Comparison of ENCODE assay signal across 1 cellular context in the genomic region with DNA sequence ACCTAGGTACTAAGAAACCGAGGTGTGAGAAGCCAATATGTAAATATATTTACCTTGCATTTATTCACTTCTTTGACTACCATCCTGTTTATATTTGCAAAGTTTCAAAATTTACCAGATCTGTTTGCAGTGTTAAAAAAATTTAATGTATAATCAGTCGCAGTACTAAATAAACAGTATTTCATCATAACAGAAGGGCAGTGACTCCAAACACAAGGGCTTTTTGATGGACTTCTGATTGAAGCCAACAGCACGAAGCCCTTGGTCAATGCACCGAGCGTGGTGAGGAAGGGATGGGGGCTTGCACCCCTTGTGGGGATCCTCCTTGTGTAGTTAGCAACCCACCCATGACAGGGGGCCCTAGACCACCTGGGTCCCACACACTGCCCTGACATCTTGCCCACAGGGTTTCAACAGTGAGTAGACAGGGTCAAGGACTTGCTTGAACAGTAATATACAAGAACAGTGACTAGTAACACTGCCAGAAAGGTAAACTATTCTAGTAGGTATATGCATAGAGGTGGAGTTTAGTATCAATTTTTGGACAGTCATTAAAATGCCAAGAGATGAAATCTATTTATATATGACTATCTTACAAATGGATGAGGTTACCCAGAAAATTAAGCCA.
TF ChIP-seq lines count a peak whose summit lies in the region.

No MANE protein-coding gene starts in this region.

TF ChIP-seq in HepG2, 621 proteins besides CTCF, POLR2A, EP300 and RAD21 (continued from another document):
- peak; percentile 72 for TF ChIP-seq FOXA3 (CRISPR knock-in tag; IDR thresholded peaks at IDR 0.05)
- TF ChIP-seq NCOA2 (CRISPR knock-in tag; IDR thresholded peaks at IDR 0.05): 0 out of 2 replicates have a peak, but pooled peaks have one; percentile 35
- 0 out of 2 replicates have a peak, but pooled peaks have one; percentile 24 for TF ChIP-seq SAP130 (CRISPR knock-in tag; IDR thresholded peaks at IDR 0.05; ENCODE audit: low read depth)
- TF ChIP-seq, protein P1, sequence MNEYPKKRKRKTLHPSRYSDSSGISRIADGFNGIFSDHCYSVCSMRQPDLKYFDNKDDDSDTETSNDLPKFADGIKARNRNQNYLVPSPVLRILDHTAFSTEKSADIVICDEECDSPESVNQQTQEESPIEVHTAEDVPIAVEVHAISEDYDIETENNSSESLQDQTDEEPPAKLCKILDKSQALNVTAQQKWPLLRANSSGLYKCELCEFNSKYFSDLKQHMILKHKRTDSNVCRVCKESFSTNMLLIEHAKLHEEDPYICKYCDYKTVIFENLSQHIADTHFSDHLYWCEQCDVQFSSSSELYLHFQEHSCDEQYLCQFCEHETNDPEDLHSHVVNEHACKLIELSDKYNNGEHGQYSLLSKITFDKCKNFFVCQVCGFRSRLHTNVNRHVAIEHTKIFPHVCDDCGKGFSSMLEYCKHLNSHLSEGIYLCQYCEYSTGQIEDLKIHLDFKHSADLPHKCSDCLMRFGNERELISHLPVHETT (CRISPR knock-in tag; conservative IDR thresholded peaks at IDR 0.05): no peak
- TF ChIP-seq KLF16 (CRISPR knock-in tag; IDR thresholded peaks at IDR 0.05): peak in 1 of 2 experiments; percentile 52; a peak in 1 of 4 replicates
- TF ChIP-seq, protein P2, sequence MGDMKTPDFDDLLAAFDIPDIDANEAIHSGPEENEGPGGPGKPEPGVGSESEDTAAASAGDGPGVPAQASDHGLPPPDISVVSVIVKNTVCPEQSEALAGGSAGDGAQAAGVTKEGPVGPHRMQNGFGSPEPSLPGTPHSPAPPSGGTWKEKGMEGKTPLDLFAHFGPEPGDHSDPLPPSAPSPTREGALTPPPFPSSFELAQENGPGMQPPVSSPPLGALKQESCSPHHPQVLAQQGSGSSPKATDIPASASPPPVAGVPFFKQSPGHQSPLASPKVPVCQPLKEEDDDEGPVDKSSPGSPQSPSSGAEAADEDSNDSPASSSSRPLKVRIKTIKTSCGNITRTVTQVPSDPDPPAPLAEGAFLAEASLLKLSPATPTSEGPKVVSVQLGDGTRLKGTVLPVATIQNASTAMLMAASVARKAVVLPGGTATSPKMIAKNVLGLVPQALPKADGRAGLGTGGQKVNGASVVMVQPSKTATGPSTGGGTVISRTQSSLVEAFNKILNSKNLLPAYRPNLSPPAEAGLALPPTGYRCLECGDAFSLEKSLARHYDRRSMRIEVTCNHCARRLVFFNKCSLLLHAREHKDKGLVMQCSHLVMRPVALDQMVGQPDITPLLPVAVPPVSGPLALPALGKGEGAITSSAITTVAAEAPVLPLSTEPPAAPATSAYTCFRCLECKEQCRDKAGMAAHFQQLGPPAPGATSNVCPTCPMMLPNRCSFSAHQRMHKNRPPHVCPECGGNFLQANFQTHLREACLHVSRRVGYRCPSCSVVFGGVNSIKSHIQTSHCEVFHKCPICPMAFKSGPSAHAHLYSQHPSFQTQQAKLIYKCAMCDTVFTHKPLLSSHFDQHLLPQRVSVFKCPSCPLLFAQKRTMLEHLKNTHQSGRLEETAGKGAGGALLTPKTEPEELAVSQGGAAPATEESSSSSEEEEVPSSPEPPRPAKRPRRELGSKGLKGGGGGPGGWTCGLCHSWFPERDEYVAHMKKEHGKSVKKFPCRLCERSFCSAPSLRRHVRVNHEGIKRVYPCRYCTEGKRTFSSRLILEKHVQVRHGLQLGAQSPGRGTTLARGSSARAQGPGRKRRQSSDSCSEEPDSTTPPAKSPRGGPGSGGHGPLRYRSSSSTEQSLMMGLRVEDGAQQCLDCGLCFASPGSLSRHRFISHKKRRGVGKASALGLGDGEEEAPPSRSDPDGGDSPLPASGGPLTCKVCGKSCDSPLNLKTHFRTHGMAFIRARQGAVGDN (CRISPR knock-in tag; IDR thresholded peaks at IDR 0.05): 0 out of 2 replicates have a peak, but pooled peaks have one; percentile 11
- TF ChIP-seq CEBPB (IDR thresholded peaks at IDR 0.05; ENCODE audit: borderline replicate concordance, low read depth, low read length): peak; percentile 72
- no peak for TF ChIP-seq KMT2B (CRISPR knock-in tag; IDR thresholded peaks at IDR 0.05)
- no peak for TF ChIP-seq PRMT3 (CRISPR knock-in tag; IDR thresholded peaks at IDR 0.05; ENCODE audit: borderline replicate concordance, low read depth)
- no peak for TF ChIP-seq HOXA5 (CRISPR knock-in tag; IDR thresholded peaks at IDR 0.05)
